In the genomic region with DNA sequence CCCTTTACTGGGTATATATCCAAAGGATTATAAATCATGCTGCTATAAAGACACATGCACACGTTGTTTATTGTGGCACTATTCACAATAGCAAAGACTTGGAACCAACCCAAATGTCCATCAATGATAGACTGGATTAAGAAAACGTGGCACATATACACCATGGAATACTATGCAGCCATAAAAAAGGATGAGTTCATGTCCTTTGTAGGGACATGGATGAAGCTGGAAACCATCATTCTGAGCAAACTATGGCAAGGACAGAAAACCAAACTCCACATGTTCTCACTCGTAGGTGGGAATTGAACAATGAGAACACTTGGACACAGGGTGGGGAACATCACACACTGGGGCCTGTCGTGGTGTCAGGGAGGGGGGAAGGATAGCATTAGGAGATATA, we compare ENCODE assay signal across 15 cellular contexts. TPM values are rescaled to one million over a fixed set of nuclear protein-coding genes. Genes with fewer than 3 reads are reported as not detected.
"Had no signal": no experiment of that assay in that cellular context is flagged by ENCODE, and none has a peak within 500 bp of the region (broad histone marks: within the 10 kb centered on the region; RNA-seq: fewer than 3 reads in every experiment).

No MANE protein-coding gene starts in this region.

RNA-seq across cellular contexts. Expression of gene CXorf49B, which starts 59.2 kb away (rescaled TPM):
- total RNA-seq: activated B cell treated with CpG ODN at 0.5 μM for 24 hours; activated CD4-positive, alpha-beta memory T cell treated with anti-CD3 and anti-CD28 coated beads for 36 hours; activated CD4-positive, alpha-beta memory T cell treated with anti-CD3 and anti-CD28 coated beads, Interleukin-2, amount 10 ng/mL, durations not matched to agents 7 days and 5 days; activated CD4-positive, alpha-beta T cell treated with anti-CD3 and anti-CD28 coated beads for 36 hours; activated CD4-positive, alpha-beta T cell treated with anti-CD3 and anti-CD28 coated beads, Interleukin-2, amount 10 ng/mL, durations not matched to agents 24 days and 14 days; activated CD4-positive, alpha-beta T cell treated with anti-CD3 and anti-CD28 coated beads, Interleukin-2, amount 10 ng/mL, durations not matched to agents 7 days and 5 days; activated CD8-positive, alpha-beta memory T cell treated with anti-CD3 and anti-CD28 coated beads for 36 hours; activated CD8-positive, alpha-beta memory T cell treated with anti-CD3 and anti-CD28 coated beads, Interleukin-2, amount 10 ng/mL, durations not matched to agents 7 days and 5 days; activated CD8-positive, alpha-beta T cell treated with anti-CD3 and anti-CD28 coated beads for 36 hours; activated CD8-positive, alpha-beta T cell treated with anti-CD3 and anti-CD28 coated beads, Interleukin-2, amount 10 ng/mL, durations not matched to agents 7 days and 5 days; T-cell; T-helper 1 cell treated with Interleukin-12 subunit alpha and Interleukin-12 subunit beta and Interleukin-4 antibody, amounts not matched to agents 30 ng/mL and 1 ng/mL, for 36 hours; T-helper 17 cell; T-helper 2 cell treated with Interferon-gamma antibody and Interleukin-4, amounts not matched to agents 100 ng/mL and 5 ng/mL, for 36 hours; WTC11 had no signal
